12 cellular contexts compared by ENCODE assay signal in the genomic region with DNA sequence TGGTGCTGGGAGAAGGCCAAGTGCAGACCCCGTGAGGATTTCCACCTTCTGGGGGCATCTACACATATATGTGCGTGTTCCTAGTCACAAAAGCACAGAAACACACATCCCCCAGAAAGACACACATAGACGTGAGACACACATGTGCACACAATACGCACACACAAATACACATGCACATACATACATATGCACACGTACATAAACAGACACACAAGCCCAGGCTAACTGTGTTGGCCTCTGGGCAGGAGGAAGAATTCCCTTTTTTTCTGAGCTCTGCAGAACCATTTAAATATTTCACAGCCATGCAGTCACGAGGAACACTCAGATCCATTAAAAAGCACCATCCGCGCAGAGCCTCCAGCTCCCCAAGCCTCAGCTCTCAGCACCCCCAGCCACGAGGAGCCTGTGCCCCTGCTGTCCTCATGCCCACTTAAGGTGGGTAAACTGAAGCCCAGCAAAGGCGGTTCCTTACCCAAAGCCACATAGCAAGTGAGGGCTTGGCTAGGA. TPM values are rescaled to one million over a fixed set of nuclear protein-coding genes. Genes with fewer than 3 reads are reported as not detected.
DNase-seq lines count a peak whose midpoint lies in the region; ATAC-seq lines count a peak whose summit lies in the region.
"Had no signal": no experiment of that assay in that cellular context is flagged by ENCODE, and none has a peak within 500 bp of the region (broad histone marks: within the 10 kb centered on the region; RNA-seq: fewer than 3 reads in every experiment).

No MANE protein-coding gene starts in this region.

- DNase-seq in activated naive CD4-positive, alpha-beta T cell (lab: John Stamatoyannopoulos, UW) = no peak
- DNase-seq in activated T-helper 2 cell treated with anti-CD3 and anti-CD28 coated beads, Interferon-gamma antibody, Interleukin-2, Interleukin-4, amounts not matched to agents 10 μg/mL and 5 μg/mL and 100 μg/mL, durations not matched to agents 14 hours and 24 hours and 36 hours (ENCODE audit: low spot score) = no peak
- DNase-seq in islet precursor cell (peak; percentile 15), cortex of kidney (lab: John Stamatoyannopoulos, UW) (no peak)
- DNase-seq: activated CD4-positive, CD25-positive, alpha-beta regulatory T cell treated with anti-CD3 and anti-CD28 coated beads, Interleukin-2, amount 50 U/mL, for 72 hours; foreskin fibroblast; NCI-H2081 treated with DMSO at 0.1 percent for 48 hours had no signal

- no peaks in the 10 kb centered on the region for H3K9me3 Mint-ChIP-seq in activated naive CD4-positive, alpha-beta T cell treated with anti-CD3 and anti-CD28 coated beads, Interleukin-2, amount 50 U/mL, for 24 hours
- no peaks in the 10 kb centered on the region for H3K9me3 Mint-ChIP-seq in activated T-helper 2 cell treated with anti-CD3 and anti-CD28 coated beads, Interferon-gamma antibody, Interleukin-2, Interleukin-4, amounts not matched to agents 10 μg/mL and 5 μg/mL and 100 μg/mL, durations not matched to agents 14 hours and 24 hours and 36 hours

- H3K27ac Mint-ChIP-seq in activated naive CD4-positive, alpha-beta T cell treated with anti-CD3 and anti-CD28 coated beads, Interleukin-2, amount 50 U/mL, for 24 hours = peak overlapping the region; percentile 2
- H3K27ac Mint-ChIP-seq in activated T-helper 2 cell treated with anti-CD3 and anti-CD28 coated beads, Interferon-gamma antibody, Interleukin-2, Interleukin-4, amounts not matched to agents 10 μg/mL and 5 μg/mL and 100 μg/mL, durations not matched to agents 14 hours and 24 hours and 36 hours = peak overlapping the region; percentile 55

- peak overlapping the region; percentile 19 for H3K4me3 Mint-ChIP-seq in activated naive CD4-positive, alpha-beta T cell treated with anti-CD3 and anti-CD28 coated beads, Interleukin-2, amount 50 U/mL, for 24 hours
- no peak overlapping the region for H3K4me3 Mint-ChIP-seq in activated T-helper 2 cell treated with anti-CD3 and anti-CD28 coated beads, Interferon-gamma antibody, Interleukin-2, Interleukin-4, amounts not matched to agents 10 μg/mL and 5 μg/mL and 100 μg/mL, durations not matched to agents 14 hours and 24 hours and 36 hours (ENCODE audit: low read depth)

- peaks cover 72% of the 10 kb centered on the region for H3K4me1 Mint-ChIP-seq in activated naive CD4-positive, alpha-beta T cell treated with anti-CD3 and anti-CD28 coated beads, Interleukin-2, amount 50 U/mL, for 24 hours
- H3K4me1 Mint-ChIP-seq in activated T-helper 2 cell treated with anti-CD3 and anti-CD28 coated beads, Interferon-gamma antibody, Interleukin-2, Interleukin-4, amounts not matched to agents 10 μg/mL and 5 μg/mL and 100 μg/mL, durations not matched to agents 14 hours and 24 hours and 36 hours (ENCODE audit: low read depth) = peaks cover 43% of the 10 kb centered on the region

- no peaks in the 10 kb centered on the region for H3K36me3 Mint-ChIP-seq in activated naive CD4-positive, alpha-beta T cell treated with anti-CD3 and anti-CD28 coated beads, Interleukin-2, amount 50 U/mL, for 24 hours
- H3K36me3 Mint-ChIP-seq in activated T-helper 2 cell treated with anti-CD3 and anti-CD28 coated beads, Interferon-gamma antibody, Interleukin-2, Interleukin-4, amounts not matched to agents 10 μg/mL and 5 μg/mL and 100 μg/mL, durations not matched to agents 14 hours and 24 hours and 36 hours (ENCODE audit: low read depth) = peaks cover 77% of the 10 kb centered on the region

- intact Hi-C loops in activated T-helper 2 cell treated with anti-CD3 and anti-CD28 coated beads, Interferon-gamma antibody, Interleukin-2, Interleukin-4, amounts not matched to agents 10 μg/mL and 5 μg/mL and 100 μg/mL, durations not matched to agents 14 hours and 24 hours and 36 hours (cut with micrococcal nuclease) = no loop called here

- no peaks in the 10 kb centered on the region for H3K27me3 Mint-ChIP-seq in activated naive CD4-positive, alpha-beta T cell treated with anti-CD3 and anti-CD28 coated beads, Interleukin-2, amount 50 U/mL, for 24 hours
- H3K27me3 Mint-ChIP-seq in activated T-helper 2 cell treated with anti-CD3 and anti-CD28 coated beads, Interferon-gamma antibody, Interleukin-2, Interleukin-4, amounts not matched to agents 10 μg/mL and 5 μg/mL and 100 μg/mL, durations not matched to agents 14 hours and 24 hours and 36 hours (ENCODE audit: low read depth) = no peaks in the 10 kb centered on the region

- peak overlapping the region; percentile 14 for H3K27ac ChIP-seq in temporal lobe (ENCODE audit: low read depth, low read length)

- ATAC-seq in HG02884 (IDR thresholded peaks at IDR 0.05; ENCODE audit: unreplicated experiment) (no peak), HG03095 (IDR thresholded peaks at IDR 0.05; ENCODE audit: unreplicated experiment) (no peak)

RNA-seq across cellular contexts. Expression of a gene that starts 5.3 kb away (rescaled TPM):
- total RNA-seq in activated T-helper 2 cell treated with anti-CD3 and anti-CD28 coated beads, Interferon-gamma antibody, Interleukin-2, Interleukin-4, amounts not matched to agents 10 μg/mL and 5 μg/mL and 100 μg/mL, durations not matched to agents 14 hours and 24 hours and 36 hours = 113 and 114 TPM in 2 replicates
- total RNA-seq in temporal lobe = 6.9 TPM

RNA-seq across cellular contexts. Expression of a gene that starts 32.8 kb away (rescaled TPM):
- 52.6 and 57.2 TPM in 2 replicates for total RNA-seq in activated T-helper 2 cell treated with anti-CD3 and anti-CD28 coated beads, Interferon-gamma antibody, Interleukin-2, Interleukin-4, amounts not matched to agents 10 μg/mL and 5 μg/mL and 100 μg/mL, durations not matched to agents 14 hours and 24 hours and 36 hours
- 14.5 TPM for total RNA-seq in temporal lobe

RNA-seq across cellular contexts. Expression of a gene that starts 55.2 kb away (rescaled TPM):
- total RNA-seq in activated T-helper 2 cell treated with anti-CD3 and anti-CD28 coated beads, Interferon-gamma antibody, Interleukin-2, Interleukin-4, amounts not matched to agents 10 μg/mL and 5 μg/mL and 100 μg/mL, durations not matched to agents 14 hours and 24 hours and 36 hours = 1.2 and 1.6 TPM in 2 replicates
- 30.7 TPM for total RNA-seq in temporal lobe
- total RNA-seq: dermis blood vessel endothelial cell had no signal

Comparison
In these comparisons a context has a peak if more than half of its experiments do, and no peak if none do; other contexts are left out.
1. RNA of a gene that starts 5.3 kb away (total RNA-seq): 113 to 114 TPM in activated T-helper 2 cell treated with anti-CD3 and anti-CD28 coated beads, Interferon-gamma antibody, Interleukin-2, Interleukin-4, amounts not matched to agents 10 μg/mL and 5 μg/mL and 100 μg/mL, durations not matched to agents 14 hours and 24 hours and 36 hours; 6.9 TPM in temporal lobe (single experiment); every median in the first group is over 10 times any median in the second.
2. RNA of a gene that starts 55.2 kb away (total RNA-seq): 30.7 TPM in temporal lobe (single experiment); 1.2 to 1.6 TPM in activated T-helper 2 cell treated with anti-CD3 and anti-CD28 coated beads, Interferon-gamma antibody, Interleukin-2, Interleukin-4, amounts not matched to agents 10 μg/mL and 5 μg/mL and 100 μg/mL, durations not matched to agents 14 hours and 24 hours and 36 hours; every median in the first group is over 10 times any median in the second.